In the genomic region with DNA sequence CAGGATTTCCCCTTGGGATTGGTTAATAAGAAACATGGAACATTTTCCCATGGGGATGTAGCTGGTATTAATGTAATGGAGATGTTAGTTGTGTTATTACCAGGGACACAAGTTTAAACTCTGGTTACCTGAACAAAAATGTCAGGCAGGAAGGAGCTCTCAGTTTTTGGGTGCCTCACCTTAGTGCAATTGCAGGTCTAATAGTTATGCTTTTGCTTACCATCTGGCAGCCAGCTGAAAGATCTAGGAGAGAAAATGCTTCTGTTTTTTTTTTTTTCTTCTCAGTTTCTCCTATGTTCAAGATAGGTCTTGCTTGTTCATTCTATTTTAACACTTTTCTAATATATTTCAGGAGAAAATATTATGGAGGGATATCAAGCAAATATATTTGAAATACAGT, we compare ENCODE assay signal across 17 cellular contexts. TPM values are rescaled to one million over a fixed set of nuclear protein-coding genes. Genes with fewer than 3 reads are reported as not detected.
A peak's percentile ranks its signal among the peaks of the same experiment; 100 is the strongest.
DNase-seq lines count a peak whose midpoint lies in the region; ATAC-seq and TF ChIP-seq lines count a peak whose summit lies in the region.
"Had no signal": no experiment of that assay in that cellular context is flagged by ENCODE, and none has a peak within 500 bp of the region (broad histone marks: within the 10 kb centered on the region; RNA-seq: fewer than 3 reads in every experiment).

No MANE protein-coding gene starts in this region.

- no peaks in the 10 kb centered on the region for H3K9me3 Mint-ChIP-seq in activated CD4-positive, alpha-beta T cell treated with anti-CD3 and anti-CD28 coated beads, Interleukin-2, amount 10 ng/mL, durations not matched to agents 24 days and 14 days
- no peaks in the 10 kb centered on the region for H3K9me3 Mint-ChIP-seq in activated CD4-positive, alpha-beta memory T cell treated with anti-CD3 and anti-CD28 coated beads, Interleukin-2, amount 10 ng/mL, durations not matched to agents 7 days and 5 days
- H3K9me3 Mint-ChIP-seq: activated naive CD4-positive, alpha-beta T cell treated with anti-CD3 and anti-CD28 coated beads for 36 hours; endodermal cell; H9 had no signal

- H3K27me3 ChIP-seq in osteoblast (ENCODE audit: insufficient read depth, low read length) = peaks cover 14% of the 10 kb centered on the region
- H3K27me3 ChIP-seq: gastrocnemius medialis, tibial nerve had no signal

- H3K4me3 ChIP-seq in Jurkat, Clone E6-1 (ENCODE audit: low read length) = peak overlapping the region; percentile 41
- H3K4me3 ChIP-seq in osteoblast (ENCODE audit: insufficient read depth, low read length) = no peak overlapping the region

- no peak for DNase-seq in activated CD4-positive, alpha-beta T cell treated with anti-CD3 and anti-CD28 coated beads, Interleukin-2, amount 10 ng/mL, durations not matched to agents 24 days and 14 days
- DNase-seq in activated CD4-positive, alpha-beta T cell treated with anti-CD3 and anti-CD28 coated beads, Interleukin-2, amount 50 U/mL, for 1 hour = no peak
- peak; percentile 57 for DNase-seq in Jurkat, Clone E6-1 (ENCODE audit: low read depth, low spot score)
- no peak for DNase-seq in activated CD4-positive, alpha-beta memory T cell treated with anti-CD3 and anti-CD28 coated beads, Interleukin-2, amount 10 ng/mL, durations not matched to agents 7 days and 5 days
- DNase-seq in osteoblast (ENCODE audit: insufficient read length, low spot score, missing footprints) = peak; percentile 23
- DNase-seq: ACHN; activated CD4-positive, alpha-beta T cell treated with anti-CD3 and anti-CD28 coated beads for 1 hour; activated naive CD4-positive, alpha-beta T cell treated with anti-CD3 and anti-CD28 coated beads for 36 hours; endodermal cell; gastrocnemius medialis; H9; midbrain; NCI-H2029 treated with DMSO at 0.1 percent for 48 hours had no signal

- intact Hi-C loops in activated CD4-positive, alpha-beta T cell treated with anti-CD3 and anti-CD28 coated beads, Interleukin-2, amount 10 ng/mL, durations not matched to agents 24 days and 14 days (cut with micrococcal nuclease) = loop anchor here (2.0 kb wide), 1 partner anchor 56 kb away; a partner anchor contains a TSS

- peaks cover 8% of the 10 kb centered on the region for H3K79me2 ChIP-seq in osteoblast (ENCODE audit: insufficient read depth, low read length)

- no peaks in the 10 kb centered on the region for H3K9me3 ChIP-seq in osteoblast (ENCODE audit: low read depth, low read length)
- H3K9me3 ChIP-seq: gastrocnemius medialis, tibial nerve had no signal

- peak overlapping the region; percentile 80 for H3K4me3 Mint-ChIP-seq in activated CD4-positive, alpha-beta T cell treated with anti-CD3 and anti-CD28 coated beads, Interleukin-2, amount 10 ng/mL, durations not matched to agents 24 days and 14 days
- peak overlapping the region; percentile 77 for H3K4me3 Mint-ChIP-seq in activated CD4-positive, alpha-beta memory T cell treated with anti-CD3 and anti-CD28 coated beads, Interleukin-2, amount 10 ng/mL, durations not matched to agents 7 days and 5 days
- H3K4me3 Mint-ChIP-seq: endodermal cell, H9 had no signal

- H2AFZ ChIP-seq in osteoblast (ENCODE audit: low read length) = no peak overlapping the region

- H3K27ac Mint-ChIP-seq in activated CD4-positive, alpha-beta T cell treated with anti-CD3 and anti-CD28 coated beads, Interleukin-2, amount 10 ng/mL, durations not matched to agents 24 days and 14 days = no peak overlapping the region
- H3K27ac Mint-ChIP-seq in activated CD4-positive, alpha-beta memory T cell treated with anti-CD3 and anti-CD28 coated beads, Interleukin-2, amount 10 ng/mL, durations not matched to agents 7 days and 5 days = peak overlapping the region; percentile 85
- H3K27ac Mint-ChIP-seq: endodermal cell, H9 had no signal

- TF ChIP-seq CTCF in osteoblast (IDR thresholded peaks at IDR 0.05; ENCODE audit: extremely low read depth, low read depth, low read length) = no peak

- H3K4me1 Mint-ChIP-seq in activated CD4-positive, alpha-beta T cell treated with anti-CD3 and anti-CD28 coated beads, Interleukin-2, amount 10 ng/mL, durations not matched to agents 24 days and 14 days = peaks cover 53% of the 10 kb centered on the region
- peaks cover 62% of the 10 kb centered on the region for H3K4me1 Mint-ChIP-seq in activated CD4-positive, alpha-beta memory T cell treated with anti-CD3 and anti-CD28 coated beads, Interleukin-2, amount 10 ng/mL, durations not matched to agents 7 days and 5 days

- POLR2A ChIA-PET in activated CD4-positive, alpha-beta memory T cell treated with anti-CD3 and anti-CD28 coated beads, Interleukin-2, amount 10 ng/mL, durations not matched to agents 7 days and 5 days (lab: Charles Lee) = interaction anchor here (0.7 to 9.4 kb wide), 7 partner anchors 10 to 275 kb away, joined by 3 to 131 read pairs (median 6); a partner anchor contains a TSS

- H3K27me3 Mint-ChIP-seq in activated CD4-positive, alpha-beta T cell treated with anti-CD3 and anti-CD28 coated beads, Interleukin-2, amount 10 ng/mL, durations not matched to agents 24 days and 14 days = no peaks in the 10 kb centered on the region
- H3K27me3 Mint-ChIP-seq in activated CD4-positive, alpha-beta memory T cell treated with anti-CD3 and anti-CD28 coated beads, Interleukin-2, amount 10 ng/mL, durations not matched to agents 7 days and 5 days = no peaks in the 10 kb centered on the region

- H4K20me1 ChIP-seq in osteoblast (ENCODE audit: insufficient read depth, low read length) = no peaks in the 10 kb centered on the region

- no peak overlapping the region for H3K4me2 ChIP-seq in osteoblast (ENCODE audit: insufficient read depth, low read length)

- no peaks in the 10 kb centered on the region for H3K36me3 ChIP-seq in osteoblast (ENCODE audit: insufficient read depth, low read length)
- H3K36me3 ChIP-seq: gastrocnemius medialis, tibial nerve had no signal

- H3K4me1 ChIP-seq in osteoblast (ENCODE audit: insufficient read depth, low read length) = peaks cover 14% of the 10 kb centered on the region

- H3K27ac ChIP-seq in osteoblast (ENCODE audit: low read depth, low read length) = no peak overlapping the region

- CTCF ChIA-PET in activated CD4-positive, alpha-beta memory T cell treated with anti-CD3 and anti-CD28 coated beads, Interleukin-2, amount 10 ng/mL, durations not matched to agents 7 days and 5 days (lab: Charles Lee) = interaction anchor here (0.9 to 4.6 kb wide), 6 partner anchors 11 to 374 kb away, joined by 3 to 72 read pairs (median 6); a partner anchor contains a TSS

- H3K36me3 Mint-ChIP-seq in activated CD4-positive, alpha-beta T cell treated with anti-CD3 and anti-CD28 coated beads, Interleukin-2, amount 10 ng/mL, durations not matched to agents 24 days and 14 days (ENCODE audit: low read depth) = no peaks in the 10 kb centered on the region
- no peaks in the 10 kb centered on the region for H3K36me3 Mint-ChIP-seq in activated CD4-positive, alpha-beta memory T cell treated with anti-CD3 and anti-CD28 coated beads, Interleukin-2, amount 10 ng/mL, durations not matched to agents 7 days and 5 days (ENCODE audit: low read depth)

- ATAC-seq in GM21526 (IDR thresholded peaks at IDR 0.05; ENCODE audit: low FRiP score, unreplicated experiment) (no peak), GM18873 (IDR thresholded peaks at IDR 0.05; ENCODE audit: low FRiP score, unreplicated experiment) (no peak), HG02852 (IDR thresholded peaks at IDR 0.05; ENCODE audit: unreplicated experiment) (no peak)
- ATAC-seq: gastrocnemius medialis had no signal

RNA-seq across cellular contexts. Expression of a gene that starts 4.1 kb away (rescaled TPM):
- 31.6 and 33.5 TPM in 2 replicates for total RNA-seq in activated CD4-positive, alpha-beta T cell treated with anti-CD3 and anti-CD28 coated beads, Interleukin-2, amount 10 ng/mL, durations not matched to agents 24 days and 14 days
- 31.6 TPM for polyA plus RNA-seq in Jurkat, Clone E6-1 (2012; ENCODE audit: insufficient read depth, insufficient read length)
- 10 to 100 TPM; 36.9 to 37.2 TPM for total RNA-seq in activated CD4-positive, alpha-beta memory T cell treated with anti-CD3 and anti-CD28 coated beads, Interleukin-2, amount 10 ng/mL, durations not matched to agents 7 days and 5 days
- total RNA-seq in osteoblast = 44.5 and 45.7 TPM in 2 replicates

RNA-seq across cellular contexts. Expression of a gene that starts 41.5 kb away (rescaled TPM):
- total RNA-seq in activated CD4-positive, alpha-beta T cell treated with anti-CD3 and anti-CD28 coated beads, Interleukin-2, amount 10 ng/mL, durations not matched to agents 24 days and 14 days = 0.19 and 1.0 TPM in 2 replicates
- not detected for polyA plus RNA-seq in Jurkat, Clone E6-1 (2012; ENCODE audit: insufficient read depth, insufficient read length)
- total RNA-seq in activated CD4-positive, alpha-beta memory T cell treated with anti-CD3 and anti-CD28 coated beads, Interleukin-2, amount 10 ng/mL, durations not matched to agents 7 days and 5 days = under 1 TPM; 0.70 to 0.78 TPM
- total RNA-seq in osteoblast = not detected in 2 replicates
- total RNA-seq: activated naive CD4-positive, alpha-beta T cell treated with anti-CD3 and anti-CD28 coated beads for 36 hours; H9 had no signal

RNA-seq across cellular contexts. Expression of a gene that starts 55.4 kb away (rescaled TPM):
- 10.6 and 10.9 TPM in 2 replicates for total RNA-seq in activated CD4-positive, alpha-beta T cell treated with anti-CD3 and anti-CD28 coated beads, Interleukin-2, amount 10 ng/mL, durations not matched to agents 24 days and 14 days
- 21.2 TPM for polyA plus RNA-seq in Jurkat, Clone E6-1 (2012; ENCODE audit: insufficient read depth, insufficient read length)
- total RNA-seq in activated CD4-positive, alpha-beta memory T cell treated with anti-CD3 and anti-CD28 coated beads, Interleukin-2, amount 10 ng/mL, durations not matched to agents 7 days and 5 days = 10 to 100 TPM; 11.3 to 11.6 TPM
- total RNA-seq in osteoblast = 3.3 and 4.7 TPM in 2 replicates

Comparison
In these comparisons a context has a peak if more than half of its experiments do, and no peak if none do; other contexts are left out.
1. DNase-seq: peak in Jurkat, Clone E6-1 (single experiment) and osteoblast (single experiment); none in activated CD4-positive, alpha-beta T cell treated with anti-CD3 and anti-CD28 coated beads, Interleukin-2, amount 10 ng/mL, durations not matched to agents 24 days and 14 days (single experiment), activated CD4-positive, alpha-beta T cell treated with anti-CD3 and anti-CD28 coated beads, Interleukin-2, amount 50 U/mL, for 1 hour (single experiment) and activated CD4-positive, alpha-beta memory T cell treated with anti-CD3 and anti-CD28 coated beads, Interleukin-2, amount 10 ng/mL, durations not matched to agents 7 days and 5 days (single experiment).